Comparison of ENCODE assay signal across 14 cellular contexts in the genomic region with DNA sequence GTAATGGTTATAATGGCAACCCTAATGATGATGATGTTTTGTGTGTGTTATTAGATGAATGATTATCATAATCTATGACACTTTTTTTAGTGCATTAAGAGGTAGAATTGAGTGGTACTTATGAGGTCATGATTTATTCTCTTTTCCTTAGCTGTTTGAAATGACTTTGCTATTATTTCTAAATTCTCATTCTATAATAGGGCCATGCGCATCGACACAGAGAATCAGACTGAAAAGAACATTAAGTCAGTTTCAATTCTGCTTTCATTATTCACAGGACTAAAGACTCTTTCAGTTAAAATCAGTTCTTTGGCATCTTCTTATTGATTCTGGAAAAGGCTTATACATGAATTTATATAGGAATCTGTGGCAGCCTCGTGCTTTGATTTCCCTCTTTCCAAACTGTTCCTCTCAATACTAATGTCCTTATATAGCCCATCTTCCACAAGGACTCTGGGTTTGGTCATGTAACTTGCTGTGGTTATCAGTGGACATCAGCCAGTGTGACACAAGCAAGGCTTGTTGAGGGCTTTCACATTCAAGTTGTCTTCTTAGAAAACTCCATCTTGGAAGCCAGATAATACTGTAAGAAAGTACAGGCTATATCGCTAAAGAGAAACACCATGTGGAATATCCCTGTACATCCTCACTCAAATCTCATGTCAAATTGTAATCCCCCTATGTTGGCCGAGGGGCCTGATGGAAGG.
A peak's percentile ranks its signal among the peaks of the same experiment; 100 is the strongest.
DNase-seq lines count a peak whose midpoint lies in the region; ATAC-seq and TF ChIP-seq lines count a peak whose summit lies in the region.
"Had no signal": no experiment of that assay in that cellular context is flagged by ENCODE, and none has a peak within 500 bp of the region (broad histone marks: within the 10 kb centered on the region; RNA-seq: fewer than 3 reads in every experiment).

No MANE protein-coding gene starts in this region.

- intact Hi-C loops in Right ventricle myocardium superior (cut with DNase I), result no loop called here

- no peaks in the 10 kb centered on the region for H4K20me1 ChIP-seq in OCI-LY3 (ENCODE audit: insufficient read depth, low read length)

- H3K4me2 ChIP-seq in OCI-LY3 (ENCODE audit: low read length), result peak overlapping the region; percentile 31

- H3K79me2 ChIP-seq in OCI-LY3 (ENCODE audit: low read length), result no peaks in the 10 kb centered on the region

- H2AFZ ChIP-seq in OCI-LY3 (ENCODE audit: low read depth, low read length), result no peak overlapping the region

- peaks cover 26% of the 10 kb centered on the region for H3K4me1 ChIP-seq in OCI-LY3 (ENCODE audit: low read length)

- TF ChIP-seq CTCF in OCI-LY3 (IDR thresholded peaks at IDR 0.05; ENCODE audit: low read depth, low read length), result no peak

- H3K36me3 ChIP-seq in OCI-LY3 (replicated peaks; ENCODE audit: low read depth, low read length), result peaks cover 11% of the 10 kb centered on the region

- ATAC-seq in GM18907 (IDR thresholded peaks at IDR 0.05; ENCODE audit: unreplicated experiment) (peak; percentile 86), GM21528 (IDR thresholded peaks at IDR 0.05; ENCODE audit: low FRiP score, unreplicated experiment) (peak; percentile 83), HG03039 (IDR thresholded peaks at IDR 0.05; ENCODE audit: unreplicated experiment) (peak; percentile 77), Right ventricle myocardium superior (ENCODE audit: poor library complexity) (no peak)

- H3K9ac ChIP-seq in OCI-LY3 (ENCODE audit: low read length), result no peak overlapping the region

- no peak overlapping the region for H3K4me3 ChIP-seq in OCI-LY3 (ENCODE audit: low read length)

- no peak overlapping the region for H3K27ac ChIP-seq in OCI-LY3 (ENCODE audit: low read length)

- no peak for DNase-seq in Right ventricle myocardium superior
- no peak for DNase-seq in NOMO-1 (lab: John Stamatoyannopoulos, UW; ENCODE audit: unreplicated experiment in 2 of 2)
- DNase-seq in putamen (ENCODE audit: low spot score), result no peak
- no peak for DNase-seq in stimulated activated CD4-positive, alpha-beta T cell treated with anti-CD3 and anti-CD28 coated beads, Interleukin-1b, Interleukin-23, amount 100 ng/mL, for 48 hours
- DNase-seq: amniotic stem cell, C1 segment of cervical spinal cord, EL, NCI-H1105, NCI-H69, retina had no signal

- no peaks in the 10 kb centered on the region for H3K9me3 ChIP-seq in OCI-LY3 (ENCODE audit: insufficient read depth, low read length)

- H3K27me3 ChIP-seq in OCI-LY3 (ENCODE audit: low read depth, low read length), result no peaks in the 10 kb centered on the region
